8 cellular contexts compared by ENCODE assay signal in the genomic region with DNA sequence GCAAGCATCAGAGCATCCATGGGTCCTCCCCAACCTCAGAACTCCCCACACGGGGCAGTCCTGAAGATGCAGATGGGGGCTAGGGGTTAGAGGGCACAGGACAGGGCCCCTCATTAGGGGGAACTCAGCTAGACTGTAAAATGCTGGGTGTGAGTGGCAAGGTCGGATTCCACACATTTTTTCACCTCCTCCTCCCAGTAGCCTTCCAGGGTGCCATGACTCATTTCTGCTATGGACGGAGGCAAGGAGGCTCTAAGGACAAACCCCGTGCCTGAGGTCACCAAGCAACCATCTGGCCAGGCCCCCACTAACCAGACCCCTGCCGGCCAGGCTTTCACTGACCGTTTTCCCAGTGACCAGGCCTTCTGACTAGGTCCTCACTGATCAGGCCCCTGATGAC. TPM values are rescaled to one million over a fixed set of nuclear protein-coding genes. Genes with fewer than 3 reads are reported as not detected.
"Had no signal": no experiment of that assay in that cellular context is flagged by ENCODE, and none has a peak within 500 bp of the region (broad histone marks: within the 10 kb centered on the region; RNA-seq: fewer than 3 reads in every experiment).

No MANE protein-coding gene starts in this region.

RNA-seq across cellular contexts. Expression of a gene that starts 1.1 kb away (rescaled TPM):
- total RNA-seq: LHCN-M2, NCI-H460, OCI-LY7, PC-9, Right ventricle myocardium superior, RPMI7951, SJSA1 had no signal
- polyA plus RNA-seq: SK-N-SH had no signal
